In genomic region chr16:27177031-27177774, GRCh38 we compare ENCODE assay signal across 10 cellular contexts.
A peak's percentile ranks its signal among the peaks of the same experiment; 100 is the strongest.
DNase-seq lines count a peak whose midpoint lies in the region; ATAC-seq, FAIRE-seq and TF ChIP-seq lines count a peak whose summit lies in the region.
"Had no signal": no experiment of that assay in that cellular context is flagged by ENCODE, and none has a peak within 500 bp of the region (broad histone marks: within the 10 kb centered on the region; RNA-seq: fewer than 3 reads in every experiment).

No MANE protein-coding gene starts in this region.

- peak overlapping the region in 2 of 10 experiments; percentile 6 to 51; a peak in 1 of 20 replicates for H3K4me3 ChIP-seq in BLaER1 treated with 17β-estradiol and CSF1 and Interleukin-3, amounts not matched to agents 10 nM and 100 nM

- no peaks in the 10 kb centered on the region for H4K20me1 ChIP-seq in BLaER1 treated with 17β-estradiol and CSF1 and Interleukin-3, amounts not matched to agents 10 nM and 100 nM

- H3K9me3 ChIP-seq in BLaER1 treated with 17β-estradiol and CSF1 and Interleukin-3, amounts not matched to agents 10 nM and 100 nM (replicated peaks in 1 of 11) = 0 out of 22 replicates have a peak, but pooled peaks cover 0 to 3% (median 0%) of the 10 kb centered on the region in 11 experiments

- H3K27me3 Mint-ChIP-seq in activated naive CD8-positive, alpha-beta T cell treated with anti-CD3 and anti-CD28 coated beads, Interleukin-2, amount 50 U/mL, for 24 hours = no peaks in the 10 kb centered on the region

- H3K9ac ChIP-seq in BLaER1 treated with 17β-estradiol and CSF1 and Interleukin-3, amounts not matched to agents 10 nM and 100 nM = peak overlapping the region in 9 of 11 experiments; percentile 56 to 80 (median 74); a peak in 15 of 22 replicates

- H3K27me3 ChIP-seq in BLaER1 treated with 17β-estradiol and CSF1 and Interleukin-3, amounts not matched to agents 10 nM and 100 nM = no peaks in the 10 kb centered on the region

- peak; percentile 51 for ATAC-seq in activated naive CD8-positive, alpha-beta T cell treated with anti-CD3 and anti-CD28 coated beads, Interleukin-2, amount 50 U/mL, for 24 hours
- ATAC-seq in GM19035 (IDR thresholded peaks at IDR 0.05; ENCODE audit: unreplicated experiment) (no peak), HG02938 (IDR thresholded peaks at IDR 0.05; ENCODE audit: unreplicated experiment) (no peak)
- ATAC-seq: WTC11 had no signal

- FAIRE-seq in D721Med (lab: Jason Lieb, UNC) = no peak
- FAIRE-seq: colon had no signal

- peak overlapping the region; percentile 87 for H3K27ac Mint-ChIP-seq in activated naive CD8-positive, alpha-beta T cell treated with anti-CD3 and anti-CD28 coated beads, Interleukin-2, amount 50 U/mL, for 24 hours
- H3K27ac Mint-ChIP-seq: WTC11 had no signal

- peak overlapping the region; percentile 82 to 99 (median 92) for H3K4me2 ChIP-seq in BLaER1 treated with 17β-estradiol and CSF1 and Interleukin-3, amounts not matched to agents 10 nM and 100 nM

- H3K36me3 ChIP-seq in BLaER1 treated with 17β-estradiol and CSF1 and Interleukin-3, amounts not matched to agents 10 nM and 100 nM = no peaks in the 10 kb centered on the region

- H3K4me3 Mint-ChIP-seq in activated naive CD8-positive, alpha-beta T cell treated with anti-CD3 and anti-CD28 coated beads, Interleukin-2, amount 50 U/mL, for 24 hours = no peak overlapping the region
- H3K4me3 Mint-ChIP-seq: WTC11 had no signal

- peak; percentile 73 for DNase-seq in HS-5 (ENCODE audit: low read depth)
- DNase-seq in activated naive CD8-positive, alpha-beta T cell treated with anti-CD3 and anti-CD28 coated beads, Interleukin-2, amount 50 U/mL, for 24 hours = peak; percentile 41
- peak; percentile 80 for DNase-seq in kidney tubule cell (ENCODE audit: low spot score)
- no peak for DNase-seq in NCI-H2107 treated with DMSO at 0.1 percent for 48 hours (lab: John Stamatoyannopoulos, UW; ENCODE audit: unreplicated experiment)
- DNase-seq in D721Med (ENCODE audit: insufficient read length, low spot score) = no peak

- peaks cover 75% of the 10 kb centered on the region for H3K4me1 Mint-ChIP-seq in activated naive CD8-positive, alpha-beta T cell treated with anti-CD3 and anti-CD28 coated beads, Interleukin-2, amount 50 U/mL, for 24 hours
- H3K4me1 Mint-ChIP-seq: WTC11 had no signal

- peaks cover 42 to 99% (median 96%) of the 10 kb centered on the region in 10 experiments for H3K4me1 ChIP-seq in BLaER1 treated with 17β-estradiol and CSF1 and Interleukin-3, amounts not matched to agents 10 nM and 100 nM

- H3K9me3 Mint-ChIP-seq in activated naive CD8-positive, alpha-beta T cell treated with anti-CD3 and anti-CD28 coated beads, Interleukin-2, amount 50 U/mL, for 24 hours = peaks cover 2% of the 10 kb centered on the region

- H3K36me3 Mint-ChIP-seq in activated naive CD8-positive, alpha-beta T cell treated with anti-CD3 and anti-CD28 coated beads, Interleukin-2, amount 50 U/mL, for 24 hours (ENCODE audit: low read depth) = no peaks in the 10 kb centered on the region
- H3K36me3 Mint-ChIP-seq: WTC11 had no signal

- H3K27ac ChIP-seq in BLaER1 treated with 17β-estradiol and CSF1 and Interleukin-3, amounts not matched to agents 10 nM and 100 nM = peak overlapping the region in 10 of 11 experiments; percentile 49 to 91 (median 84); a peak in 19 of 22 replicates

- no peak for TF ChIP-seq CTCF in D721Med (IDR thresholded peaks at IDR 0.05; ENCODE audit: insufficient read depth, missing control alignments)

Comparison
In these comparisons a context has a peak if more than half of its experiments do, and no peak if none do; other contexts are left out.
1. DNase-seq: peak in HS-5 (single experiment), activated naive CD8-positive, alpha-beta T cell treated with anti-CD3 and anti-CD28 coated beads, Interleukin-2, amount 50 U/mL, for 24 hours (single experiment) and kidney tubule cell (single experiment); none in NCI-H2107 treated with DMSO at 0.1 percent for 48 hours (single experiment) and D721Med (single experiment).